Comparison of ENCODE assay signal across 20 cellular contexts in genomic region chr17:27625856-27626255, GRCh38. TPM values are rescaled to one million over a fixed set of nuclear protein-coding genes. Genes with fewer than 3 reads are reported as not detected.
A peak's percentile ranks its signal among the peaks of the same experiment; 100 is the strongest.
DNase-seq lines count a peak whose midpoint lies in the region; ATAC-seq and TF ChIP-seq lines count a peak whose summit lies in the region.
"Had no signal": no experiment of that assay in that cellular context is flagged by ENCODE, and none has a peak within 500 bp of the region (broad histone marks: within the 10 kb centered on the region; RNA-seq: fewer than 3 reads in every experiment).

No MANE protein-coding gene starts in this region.

- POLR2A ChIA-PET in OCI-LY7 (lab: Charles Lee), result no interaction called here

- H3K4me2 ChIP-seq in OCI-LY7 (ENCODE audit: low read length), result no peak overlapping the region
- H3K4me2 ChIP-seq: BLaER1 had no signal

- TF ChIP-seq CTCF in endothelial cell (IDR thresholded peaks at IDR 0.05; ENCODE audit: unreplicated experiment) (no peak), type B pancreatic cell (conservative IDR thresholded peaks at IDR 0.05) (no peak), OCI-LY7 (conservative IDR thresholded peaks at IDR 0.05; ENCODE audit: low read length) (no peak)

- peaks cover 20% of the 10 kb centered on the region for H3K4me1 Mint-ChIP-seq in stimulated activated naive CD8-positive, alpha-beta T cell treated with anti-CD3 and anti-CD28 coated beads, Interleukin-15, Interleukin-2, amounts not matched to agents 100 ng/mL and 50 ng/mL, for 24 hours (ENCODE audit: low read depth)
- peaks cover 38% of the 10 kb centered on the region for H3K4me1 Mint-ChIP-seq in stimulated activated naive CD8-positive, alpha-beta T cell treated with anti-CD3 and anti-CD28 coated beads, Interleukin-15, amount 100 ng/mL, for 72 hours
- peaks cover 6% of the 10 kb centered on the region for H3K4me1 Mint-ChIP-seq in endothelial cell (ENCODE audit: unreplicated experiment)
- H3K4me1 Mint-ChIP-seq in type B pancreatic cell (ENCODE audit: unreplicated experiment), result no peaks in the 10 kb centered on the region

- no peaks in the 10 kb centered on the region for H3K9me3 Mint-ChIP-seq in stimulated activated naive CD8-positive, alpha-beta T cell treated with anti-CD3 and anti-CD28 coated beads, Interleukin-15, Interleukin-2, amounts not matched to agents 100 ng/mL and 50 ng/mL, for 24 hours
- no peaks in the 10 kb centered on the region for H3K9me3 Mint-ChIP-seq in stimulated activated naive CD8-positive, alpha-beta T cell treated with anti-CD3 and anti-CD28 coated beads, Interleukin-15, amount 100 ng/mL, for 72 hours
- H3K9me3 Mint-ChIP-seq in endothelial cell (ENCODE audit: unreplicated experiment) (no peaks in the 10 kb centered on the region), type B pancreatic cell (no peaks in the 10 kb centered on the region)
- H3K9me3 Mint-ChIP-seq: CD14-positive monocyte; CD4-positive, alpha-beta memory T cell; CD8-positive, alpha-beta memory T cell had no signal

- H3K27ac Mint-ChIP-seq in stimulated activated naive CD8-positive, alpha-beta T cell treated with anti-CD3 and anti-CD28 coated beads, Interleukin-15, Interleukin-2, amounts not matched to agents 100 ng/mL and 50 ng/mL, for 24 hours, result peak overlapping the region; percentile 23
- no peak overlapping the region for H3K27ac Mint-ChIP-seq in stimulated activated naive CD8-positive, alpha-beta T cell treated with anti-CD3 and anti-CD28 coated beads, Interleukin-15, amount 100 ng/mL, for 72 hours
- no peak overlapping the region for H3K27ac Mint-ChIP-seq in endothelial cell (ENCODE audit: unreplicated experiment)
- H3K27ac Mint-ChIP-seq in type B pancreatic cell, result no peak overlapping the region

- no TSS peak for BruUV-seq in OCI-LY7 (replicated peaks; lab: Mats Ljungman, UMichigan)

- H3K4me1 ChIP-seq in OCI-LY7 (ENCODE audit: insufficient read depth, low read length, poor library complexity, severe bottlenecking), result no peaks in the 10 kb centered on the region
- H3K4me1 ChIP-seq: BE2C had no signal

- no peaks in the 10 kb centered on the region for H4K20me1 ChIP-seq in OCI-LY7 (ENCODE audit: insufficient read depth, low read length)
- H4K20me1 ChIP-seq: BLaER1 had no signal

- H3K4me3 ChIP-seq in OCI-LY7 (ENCODE audit: low read depth, low read length, poor library complexity, severe bottlenecking), result no peak overlapping the region
- H3K4me3 ChIP-seq: BLaER1 had no signal

- CTCF ChIA-PET in OCI-LY7 (lab: Charles Lee; ENCODE audit: unreplicated experiment), result no interaction called here

- H3K9me2 ChIP-seq in OCI-LY7 (ENCODE audit: insufficient read depth, low read length), result no peaks in the 10 kb centered on the region

- no peak for DNase-seq in stimulated activated naive CD8-positive, alpha-beta T cell treated with anti-CD3 and anti-CD28 coated beads, Interleukin-15, amount 100 ng/mL, for 72 hours
- DNase-seq in endothelial cell (ENCODE audit: low spot score) (no peak), posterior vena cava (ENCODE audit: low spot score) (peak; percentile 42), type B pancreatic cell (ENCODE audit: extremely low spot score, unreplicated experiment) (no peak), OCI-LY7 (ENCODE audit: low spot score) (no peak)
- DNase-seq: 8988T; ACHN; BE2C; C1 segment of cervical spinal cord; CD4-positive, alpha-beta memory T cell; CD4-positive, CD25-positive, alpha-beta regulatory T cell; CD8-positive, alpha-beta memory T cell; COR-L47; DMS 273 treated with DMSO at 0.1 percent for 48 hours; DMS153; DMS79 treated with DMSO at 0.1 percent for 48 hours; GF-D8 had no signal

- H3K9me3 ChIP-seq in OCI-LY7 (ENCODE audit: low read length), result 0 out of 2 replicates have a peak, but pooled peaks cover 4% of the 10 kb centered on the region
- H3K9me3 ChIP-seq: BE2C had no signal

- H3K4me3 Mint-ChIP-seq in stimulated activated naive CD8-positive, alpha-beta T cell treated with anti-CD3 and anti-CD28 coated beads, Interleukin-15, Interleukin-2, amounts not matched to agents 100 ng/mL and 50 ng/mL, for 24 hours, result no peak overlapping the region
- H3K4me3 Mint-ChIP-seq in stimulated activated naive CD8-positive, alpha-beta T cell treated with anti-CD3 and anti-CD28 coated beads, Interleukin-15, amount 100 ng/mL, for 72 hours, result no peak overlapping the region
- H3K4me3 Mint-ChIP-seq in endothelial cell (ENCODE audit: unreplicated experiment) (peak overlapping the region; percentile 60), type B pancreatic cell (no peak overlapping the region)
- H3K4me3 Mint-ChIP-seq: CD14-positive monocyte; CD4-positive, alpha-beta memory T cell; CD4-positive, CD25-positive, alpha-beta regulatory T cell; CD8-positive, alpha-beta memory T cell had no signal

- H3K27me3 Mint-ChIP-seq in stimulated activated naive CD8-positive, alpha-beta T cell treated with anti-CD3 and anti-CD28 coated beads, Interleukin-15, Interleukin-2, amounts not matched to agents 100 ng/mL and 50 ng/mL, for 24 hours, result no peaks in the 10 kb centered on the region
- H3K27me3 Mint-ChIP-seq in stimulated activated naive CD8-positive, alpha-beta T cell treated with anti-CD3 and anti-CD28 coated beads, Interleukin-15, amount 100 ng/mL, for 72 hours, result no peaks in the 10 kb centered on the region
- H3K27me3 Mint-ChIP-seq in endothelial cell (ENCODE audit: unreplicated experiment) (peaks cover 3% of the 10 kb centered on the region), type B pancreatic cell (no peaks in the 10 kb centered on the region)
- H3K27me3 Mint-ChIP-seq: CD4-positive, alpha-beta memory T cell; CD4-positive, CD25-positive, alpha-beta regulatory T cell; CD8-positive, alpha-beta memory T cell had no signal

- no peak for ATAC-seq in stimulated activated naive CD8-positive, alpha-beta T cell treated with anti-CD3 and anti-CD28 coated beads, Interleukin-15, amount 100 ng/mL, for 72 hours

- no peaks in the 10 kb centered on the region for H3K36me3 ChIP-seq in OCI-LY7 (ENCODE audit: insufficient read depth, low read length)
- H3K36me3 ChIP-seq: BE2C had no signal

- intact Hi-C loops in posterior vena cava (cut with DNase I), result loop anchor here in 1 of 2 donors (5.0 kb wide), 1 partner anchor 941 kb away; no protein-coding TSS in a partner anchor
- intact Hi-C loops in OCI-LY7 (cut with micrococcal nuclease; ENCODE audit: unreplicated experiment), result no loop called here

- H3K27ac ChIP-seq in OCI-LY7 (ENCODE audit: low read depth, low read length, poor library complexity, severe bottlenecking), result no peak overlapping the region
- H3K27ac ChIP-seq: BLaER1 had no signal

- peaks cover 49% of the 10 kb centered on the region for H3K36me3 Mint-ChIP-seq in stimulated activated naive CD8-positive, alpha-beta T cell treated with anti-CD3 and anti-CD28 coated beads, Interleukin-15, Interleukin-2, amounts not matched to agents 100 ng/mL and 50 ng/mL, for 24 hours (ENCODE audit: low read depth)
- H3K36me3 Mint-ChIP-seq in endothelial cell (ENCODE audit: low read depth, unreplicated experiment), result peaks cover 44% of the 10 kb centered on the region
- H3K36me3 Mint-ChIP-seq in type B pancreatic cell, result peaks cover 5% of the 10 kb centered on the region

- no peaks in the 10 kb centered on the region for H3K79me2 ChIP-seq in OCI-LY7 (ENCODE audit: insufficient read depth, low read depth, low read length)

- H2AFZ ChIP-seq in OCI-LY7 (ENCODE audit: low read length), result no peak overlapping the region

RNA-seq across cellular contexts. Expression of gene LGALS9, which starts 5.1 kb away (rescaled TPM):
- total RNA-seq in endothelial cell (ENCODE audit: unreplicated experiment), result 5.8 TPM
- total RNA-seq in posterior vena cava, result 10 to 100 TPM; 53.9 to 56.9 TPM
- 22.5 and 25.3 TPM in 2 replicates for total RNA-seq in type B pancreatic cell (ENCODE audit: low replicate concordance)
- 0.67 and 2.2 TPM in 2 replicates for total RNA-seq in OCI-LY7 (2014; rRNA removed; shearing (Covaris generic))
- 4.2 and 4.4 TPM in 2 replicates for total RNA-seq in OCI-LY7 (2022)
